8 cellular contexts compared by ENCODE assay signal in genomic region chr5:36877667-36878420, GRCh38. TPM values are rescaled to one million over a fixed set of nuclear protein-coding genes. Genes with fewer than 3 reads are reported as not detected.
DNase-seq lines count a peak whose midpoint lies in the region; ATAC-seq and TF ChIP-seq lines count a peak whose summit lies in the region.

No MANE protein-coding gene starts in this region.

- H3K4me3 ChIP-seq in colonic mucosa: peak overlapping the region; percentile 75
- peak overlapping the region; percentile 96 to 99 for H3K4me3 ChIP-seq in mucosa of rectum (ENCODE audit: low read length in 2 of 2)

- H3K36me3 Mint-ChIP-seq in HFFc6 (ENCODE audit: low read depth): peaks cover 15% of the 10 kb centered on the region

- peak overlapping the region; percentile 98 for H3K27ac Mint-ChIP-seq in HFFc6

- H3K9ac ChIP-seq in colonic mucosa (ENCODE audit: low read depth in 2 of 2, low read length in 2 of 2): peak overlapping the region; percentile 90 to 94
- H3K9ac ChIP-seq in mucosa of rectum (ENCODE audit: low read depth in 1 of 2, low read length in 2 of 2): peak overlapping the region; percentile 90 to 92

- intact Hi-C loops in colonic mucosa (cut with DNase I): no loop called here

- no peaks in the 10 kb centered on the region for H3K27me3 ChIP-seq in colonic mucosa
- no peaks in the 10 kb centered on the region for H3K27me3 ChIP-seq in mucosa of rectum (ENCODE audit: control insufficient read depth in 2 of 2, insufficient read depth in 2 of 2, low read length in 2 of 2)

- no peaks in the 10 kb centered on the region for H3K9me3 Mint-ChIP-seq in HFFc6

- peaks cover 6% of the 10 kb centered on the region for H3K4me1 ChIP-seq in colonic mucosa
- H3K4me1 ChIP-seq in mucosa of rectum (ENCODE audit: control insufficient read depth in 2 of 2, insufficient read depth in 2 of 2, low read length in 2 of 2): peaks cover 21 to 22% of the 10 kb centered on the region in 2 donors

- no peak; the same call in 1 of the 2 replicates for TF ChIP-seq CTCF in HFFc6 (IDR thresholded peaks at IDR 0.05)
- TF ChIP-seq CTCF in colonic mucosa (IDR thresholded peaks at IDR 0.05): no peak

- DNase-seq in DMS 273 (lab: John Stamatoyannopoulos, UW; ENCODE audit: unreplicated experiment) (peak; percentile 64), HFFc6 (peak; percentile 32), OCI-M1 (lab: John Stamatoyannopoulos, UW) (peak; percentile 68), colonic mucosa (peak; percentile 40)
- DNase-seq in activated CD4-positive, alpha-beta T cell treated with anti-CD3 and anti-CD28 coated beads for 1 hour: no peak

- no peak for ATAC-seq in HG03460 (IDR thresholded peaks at IDR 0.05; ENCODE audit: unreplicated experiment)
- ATAC-seq in GM18498 (IDR thresholded peaks at IDR 0.05; ENCODE audit: unreplicated experiment): no peak

- H3K4me1 Mint-ChIP-seq in HFFc6 (ENCODE audit: low read depth): peaks cover 55% of the 10 kb centered on the region

- peak overlapping the region; percentile 95 for H3K4me3 Mint-ChIP-seq in HFFc6

- peak overlapping the region; percentile 94 for H3K27ac ChIP-seq in colonic mucosa
- H3K27ac ChIP-seq in mucosa of rectum (ENCODE audit: low read depth in 2 of 2, low read length in 2 of 2): peak overlapping the region; percentile 97 to 98

- no peaks in the 10 kb centered on the region for H3K36me3 ChIP-seq in colonic mucosa
- H3K36me3 ChIP-seq in mucosa of rectum (ENCODE audit: control insufficient read depth in 2 of 2, insufficient read depth in 2 of 2, low read length in 2 of 2): no peaks in the 10 kb centered on the region

- peaks cover 2% of the 10 kb centered on the region for H3K27me3 Mint-ChIP-seq in HFFc6 (ENCODE audit: insufficient read depth)

- H3K9me3 ChIP-seq in colonic mucosa (no peaks in the 10 kb centered on the region), mucosa of rectum (ENCODE audit: control insufficient read depth in 2 of 2, low read length in 2 of 2) (no peaks in the 10 kb centered on the region)

RNA-seq across cellular contexts. Expression of gene NIPBL, which starts 1.3 kb away (rescaled TPM):
- 10 to 100 TPM; 31.6 to 35.7 (median 32.6) TPM for total RNA-seq in HFFc6 (2021; fragmentation: NEBNext Ultra II Directional; extraction: Animal tissue kit (Norgen Biotek cat#: 25700))
- total RNA-seq in colonic mucosa: 10 to 100 TPM; 47.6 to 59.2 TPM
